In genomic region chr14:81529391-81529790, GRCh38 we compare ENCODE assay signal across 16 cellular contexts. TPM values are rescaled to one million over a fixed set of nuclear protein-coding genes. Genes with fewer than 3 reads are reported as not detected.
DNase-seq lines count a peak whose midpoint lies in the region; ATAC-seq, FAIRE-seq and TF ChIP-seq lines count a peak whose summit lies in the region.
"Had no signal": no experiment of that assay in that cellular context is flagged by ENCODE, and none has a peak within 500 bp of the region (broad histone marks: within the 10 kb centered on the region; RNA-seq: fewer than 3 reads in every experiment).

No MANE protein-coding gene starts in this region.

- no peak overlapping the region for H3K4me3 Mint-ChIP-seq in activated CD8-positive, alpha-beta T cell treated with anti-CD3 and anti-CD28 coated beads for 36 hours
- H3K4me3 Mint-ChIP-seq in activated CD8-positive, alpha-beta T cell treated with anti-CD3 and anti-CD28 coated beads, Interleukin-2, amount 10 ng/mL, durations not matched to agents 7 days and 5 days = no peak overlapping the region
- H3K4me3 Mint-ChIP-seq: natural killer cell had no signal

- no peaks in the 10 kb centered on the region for H3K9me3 Mint-ChIP-seq in activated CD8-positive, alpha-beta T cell treated with anti-CD3 and anti-CD28 coated beads for 36 hours
- H3K9me3 Mint-ChIP-seq in activated CD8-positive, alpha-beta T cell treated with anti-CD3 and anti-CD28 coated beads, Interleukin-2, amount 10 ng/mL, durations not matched to agents 7 days and 5 days (ENCODE audit: insufficient read depth) = no peaks in the 10 kb centered on the region
- H3K9me3 Mint-ChIP-seq: natural killer cell had no signal

- no peaks in the 10 kb centered on the region for H3K27me3 Mint-ChIP-seq in activated CD8-positive, alpha-beta T cell treated with anti-CD3 and anti-CD28 coated beads for 36 hours
- no peaks in the 10 kb centered on the region for H3K27me3 Mint-ChIP-seq in activated CD8-positive, alpha-beta T cell treated with anti-CD3 and anti-CD28 coated beads, Interleukin-2, amount 10 ng/mL, durations not matched to agents 7 days and 5 days (ENCODE audit: low read depth)

- peaks cover 17% of the 10 kb centered on the region for H3K36me3 Mint-ChIP-seq in activated CD8-positive, alpha-beta T cell treated with anti-CD3 and anti-CD28 coated beads for 36 hours (ENCODE audit: low read depth)
- H3K36me3 Mint-ChIP-seq in activated CD8-positive, alpha-beta T cell treated with anti-CD3 and anti-CD28 coated beads, Interleukin-2, amount 10 ng/mL, durations not matched to agents 7 days and 5 days (ENCODE audit: low read depth) = peaks cover 25% of the 10 kb centered on the region

- peaks cover 0 to 6% of the 10 kb centered on the region in 2 donors for H3K4me1 ChIP-seq in small intestine (ENCODE audit: control insufficient read depth in 2 of 2, insufficient read depth in 1 of 2, low read depth in 1 of 2, low read length in 1 of 2)

- CTCF ChIA-PET in activated CD8-positive, alpha-beta T cell treated with anti-CD3 and anti-CD28 coated beads for 36 hours (lab: Charles Lee) = interaction anchor here (1.1 to 1.2 kb wide), 2 partner anchors 10 to 50 kb away, joined by 3 read pairs; no protein-coding TSS in a partner anchor
- CTCF ChIA-PET in activated CD8-positive, alpha-beta T cell treated with anti-CD3 and anti-CD28 coated beads, Interleukin-2, amount 10 ng/mL, durations not matched to agents 7 days and 5 days (lab: Charles Lee) = no interaction called here

- H3K9me3 ChIP-seq in small intestine (ENCODE audit: control insufficient read depth, low read depth) = no peaks in the 10 kb centered on the region
- H3K9me3 ChIP-seq: gastroesophageal sphincter, MG63 had no signal

- intact Hi-C loops in activated CD8-positive, alpha-beta T cell treated with anti-CD3 and anti-CD28 coated beads for 36 hours (cut with micrococcal nuclease) = no loop called here

- no peak for ATAC-seq in activated CD8-positive, alpha-beta T cell treated with anti-CD3 and anti-CD28 coated beads for 36 hours
- ATAC-seq in activated CD8-positive, alpha-beta T cell treated with anti-CD3 and anti-CD28 coated beads, Interleukin-2, amount 10 ng/mL, durations not matched to agents 7 days and 5 days = no peak
- ATAC-seq: gastroesophageal sphincter, natural killer cell had no signal

- H3K36me3 ChIP-seq in small intestine (ENCODE audit: control insufficient read depth in 2 of 2, insufficient read depth in 2 of 2, low read length in 2 of 2) = peaks cover 0 to 4% of the 10 kb centered on the region in 2 donors

- no peak overlapping the region for H3K4me3 ChIP-seq in small intestine (ENCODE audit: low read depth in 1 of 2, low read length in 2 of 2)
- H3K4me3 ChIP-seq: gastroesophageal sphincter, MG63 had no signal

- FAIRE-seq in small intestine (lab: Jason Lieb, UNC) = peak; percentile 41
- FAIRE-seq: colon had no signal

- no peak for TF ChIP-seq CTCF in activated CD8-positive, alpha-beta T cell treated with anti-CD3 and anti-CD28 coated beads for 36 hours (IDR thresholded peaks at IDR 0.05)
- TF ChIP-seq CTCF in GM10266 (IDR thresholded peaks at IDR 0.05; ENCODE audit: control insufficient read depth, insufficient read depth, low read depth, missing control alignments) = no peak

- POLR2A ChIA-PET in activated CD8-positive, alpha-beta T cell treated with anti-CD3 and anti-CD28 coated beads for 36 hours (lab: Charles Lee) = no interaction called here
- POLR2A ChIA-PET in activated CD8-positive, alpha-beta T cell treated with anti-CD3 and anti-CD28 coated beads, Interleukin-2, amount 10 ng/mL, durations not matched to agents 7 days and 5 days (lab: Charles Lee) = no interaction called here

- H3K27me3 ChIP-seq in small intestine (ENCODE audit: control insufficient read depth in 2 of 2, insufficient read depth in 2 of 2, low read length in 2 of 2) = no peaks in the 10 kb centered on the region
- H3K27me3 ChIP-seq: gastroesophageal sphincter, MG63 had no signal

- DNase-seq in activated CD8-positive, alpha-beta T cell treated with anti-CD3 and anti-CD28 coated beads for 36 hours = no peak
- no peak for DNase-seq in activated CD8-positive, alpha-beta T cell treated with anti-CD3 and anti-CD28 coated beads, Interleukin-2, amount 10 ng/mL, durations not matched to agents 7 days and 5 days
- peak; percentile 86 for DNase-seq in OCI-M1 (lab: John Stamatoyannopoulos, UW)
- no peak for DNase-seq in epithelial cell of prostate (ENCODE audit: low read depth, low spot score)
- DNase-seq in small intestine = no peak
- no peak for DNase-seq in middle frontal gyrus (ENCODE audit: extremely low spot score, low spot score)
- DNase-seq in GM10266 (ENCODE audit: extremely low spot score) = no peak
- DNase-seq in H4 (ENCODE audit: low spot score) = no peak
- DNase-seq: activated gamma-delta T cell, MG63, natural killer cell, NCI-H446 treated with DMSO at 0.1 percent for 48 hours, SHP77, trophoblast cell had no signal

- peaks cover 57% of the 10 kb centered on the region for H3K4me1 Mint-ChIP-seq in activated CD8-positive, alpha-beta T cell treated with anti-CD3 and anti-CD28 coated beads for 36 hours (ENCODE audit: low read depth)
- H3K4me1 Mint-ChIP-seq in activated CD8-positive, alpha-beta T cell treated with anti-CD3 and anti-CD28 coated beads, Interleukin-2, amount 10 ng/mL, durations not matched to agents 7 days and 5 days (ENCODE audit: low read depth) = peaks cover 41% of the 10 kb centered on the region

- peak overlapping the region; percentile 79 for H3K27ac ChIP-seq in epithelial cell of prostate
- no peak overlapping the region for H3K27ac ChIP-seq in small intestine (ENCODE audit: low read depth in 1 of 2, low read length in 1 of 2)
- H3K27ac ChIP-seq: gastroesophageal sphincter had no signal

- peak overlapping the region; percentile 60 for H3K27ac Mint-ChIP-seq in activated CD8-positive, alpha-beta T cell treated with anti-CD3 and anti-CD28 coated beads for 36 hours
- H3K27ac Mint-ChIP-seq in activated CD8-positive, alpha-beta T cell treated with anti-CD3 and anti-CD28 coated beads, Interleukin-2, amount 10 ng/mL, durations not matched to agents 7 days and 5 days = no peak overlapping the region

- WGBS in small intestine, 3 donors = 60 to 65% (median 63%) methylated on average over 2 of the region's 2 CpGs

RNA-seq across cellular contexts. Expression of gene SEL1L, which starts 4.3 kb away (rescaled TPM):
- total RNA-seq in activated CD8-positive, alpha-beta T cell treated with anti-CD3 and anti-CD28 coated beads for 36 hours = 10 to 100 TPM; 46.4 to 55.4 TPM
- total RNA-seq in activated CD8-positive, alpha-beta T cell treated with anti-CD3 and anti-CD28 coated beads, Interleukin-2, amount 10 ng/mL, durations not matched to agents 7 days and 5 days = 10 to 100 TPM; 48.9 to 51.3 TPM
- 10 to 100 TPM in 1 of 3 donors, 1 to 10 TPM in 2; 7.4 to 22.3 (median 8.6) TPM for polyA plus RNA-seq in small intestine
- total RNA-seq in H4 (2014; rRNA removed; shearing (Covaris generic)) = 36.3 and 47.1 TPM in 2 replicates
